8 cellular contexts compared by ENCODE assay signal in genomic region chr5:42718591-42718990, GRCh38. TPM values are rescaled to one million over a fixed set of nuclear protein-coding genes. Genes with fewer than 3 reads are reported as not detected.
DNase-seq lines count a peak whose midpoint lies in the region; ATAC-seq and TF ChIP-seq lines count a peak whose summit lies in the region.

No MANE protein-coding gene starts in this region.

- H3K9ac ChIP-seq in DND-41 (ENCODE audit: low read depth, low read length): no peak overlapping the region

- peak; percentile 75 for ATAC-seq in DND-41 (ENCODE audit: insufficient read depth, low read depth)
- peak; percentile 79 for ATAC-seq in GM21447 (IDR thresholded peaks at IDR 0.05; ENCODE audit: unreplicated experiment)
- peak; percentile 72 for ATAC-seq in HG03558 (IDR thresholded peaks at IDR 0.05; ENCODE audit: extremely low read depth, unreplicated experiment)
- ATAC-seq in gastroesophageal sphincter: no peak

- H3K79me2 ChIP-seq in DND-41 (ENCODE audit: insufficient read depth, low read length): no peaks in the 10 kb centered on the region

- H3K27ac ChIP-seq in DND-41 (ENCODE audit: low read length): no peak overlapping the region
- no peak overlapping the region for H3K27ac ChIP-seq in gastroesophageal sphincter

- no peak for TF ChIP-seq POLR2A in gastroesophageal sphincter (IDR thresholded peaks at IDR 0.05)

- no peak overlapping the region for H3K4me3 ChIP-seq in DND-41 (ENCODE audit: low read depth in 1 of 2, low read length in 2 of 2)
- H3K4me3 ChIP-seq in gastroesophageal sphincter: no peak overlapping the region

- H3K36me3 ChIP-seq in DND-41 (ENCODE audit: insufficient read depth, low read length) (no peaks in the 10 kb centered on the region), gastroesophageal sphincter (peaks cover 0 to 25% of the 10 kb centered on the region in 2 donors)

- no peak overlapping the region for H3K4me2 ChIP-seq in DND-41 (ENCODE audit: insufficient read depth, low read length)

- WGBS in gastroesophageal sphincter (ENCODE audit: low coverage in 1 of 2), 2 donors: 82 to 85% methylated on average over 2 to 3 of the region's 4 CpGs

- DNase-seq in DND-41: no peak
- DNase-seq in astrocyte of the hippocampus (ENCODE audit: low read depth, low spot score): peak; percentile 57
- DNase-seq in NCI-H1930 (lab: John Stamatoyannopoulos, UW): no peak
- DNase-seq in activated T-cell treated with anti-CD3 and anti-CD28 coated beads for 4 hours: no peak
- no peak for DNase-seq in NCI-H2171 treated with DMSO at 0.1 percent for 48 hours (lab: John Stamatoyannopoulos, UW)

- H3K4me1 ChIP-seq in DND-41 (ENCODE audit: insufficient read depth, low read length) (no peaks in the 10 kb centered on the region), gastroesophageal sphincter (no peaks in the 10 kb centered on the region)

- no peak overlapping the region for H2AFZ ChIP-seq in DND-41 (ENCODE audit: low read depth, low read length)

- TF ChIP-seq CTCF in DND-41 (IDR thresholded peaks at IDR 0.05; ENCODE audit: borderline replicate concordance, extremely low read depth, low read length, poor library complexity, severe bottlenecking): no peak
- TF ChIP-seq CTCF in gastroesophageal sphincter (IDR thresholded peaks at IDR 0.05): no peak

- TF ChIP-seq EP300 in gastroesophageal sphincter (IDR thresholded peaks at IDR 0.05): no peak

- H3K9me3 ChIP-seq in DND-41 (ENCODE audit: insufficient read depth, low read length, severe bottlenecking) (no peaks in the 10 kb centered on the region), gastroesophageal sphincter (no peaks in the 10 kb centered on the region)

- peaks cover 22% of the 10 kb centered on the region for H3K27me3 ChIP-seq in DND-41 (ENCODE audit: insufficient read depth, low read length, poor library complexity)
- H3K27me3 ChIP-seq in gastroesophageal sphincter: no peaks in the 10 kb centered on the region

- H4K20me1 ChIP-seq in DND-41 (ENCODE audit: insufficient read depth, low read length): no peaks in the 10 kb centered on the region

RNA-seq across cellular contexts. Expression of gene CCDC152, which starts 38.0 kb away (rescaled TPM):
- total RNA-seq in gastroesophageal sphincter: 1 to 10 TPM in 2 of 4 donors, under 1 TPM in 2; 0.16 to 1.2 (median 1.1) TPM
